In genomic region chr12:52522346-52523011, GRCh38 we compare ENCODE assay signal across 13 cellular contexts. TPM values are rescaled to one million over a fixed set of nuclear protein-coding genes. Genes with fewer than 3 reads are reported as not detected.
DNase-seq lines count a peak whose midpoint lies in the region; ATAC-seq and TF ChIP-seq lines count a peak whose summit lies in the region.
"Had no signal": no experiment of that assay in that cellular context is flagged by ENCODE, and none has a peak within 500 bp of the region (broad histone marks: within the 10 kb centered on the region; RNA-seq: fewer than 3 reads in every experiment).

No MANE protein-coding gene starts in this region.

- no peaks in the 10 kb centered on the region for H4K20me1 ChIP-seq in hepatocyte (ENCODE audit: insufficient read depth, poor library complexity, severe bottlenecking)

- H3K27me3 Mint-ChIP-seq in activated CD8-positive, alpha-beta T cell treated with anti-CD3 and anti-CD28 coated beads, Interleukin-2, amount 10 ng/mL, durations not matched to agents 7 days and 5 days (ENCODE audit: low read depth): peaks cover 6% of the 10 kb centered on the region
- H3K27me3 Mint-ChIP-seq in activated CD8-positive, alpha-beta T cell treated with anti-CD3 and anti-CD28 coated beads for 36 hours: no peaks in the 10 kb centered on the region

- TF ChIP-seq CTCF in activated CD8-positive, alpha-beta T cell treated with anti-CD3 and anti-CD28 coated beads for 36 hours (IDR thresholded peaks at IDR 0.05): no peak
- no peak for TF ChIP-seq CTCF in hepatocyte (IDR thresholded peaks at IDR 0.05; ENCODE audit: poor library complexity)
- TF ChIP-seq CTCF in foreskin fibroblast (IDR thresholded peaks at IDR 0.05; ENCODE audit: low read depth, low read length): no peak
- no peak for TF ChIP-seq CTCF in right lobe of liver (IDR thresholded peaks at IDR 0.05)

- CTCF ChIA-PET in activated CD8-positive, alpha-beta T cell treated with anti-CD3 and anti-CD28 coated beads, Interleukin-2, amount 10 ng/mL, durations not matched to agents 7 days and 5 days (lab: Charles Lee): interaction anchor here (1.1 kb wide), 1 partner anchor 348 kb away, joined by 3 read pairs; no protein-coding TSS in a partner anchor
- CTCF ChIA-PET in activated CD8-positive, alpha-beta T cell treated with anti-CD3 and anti-CD28 coated beads for 36 hours (lab: Charles Lee): no interaction called here

- H3K79me2 ChIP-seq in hepatocyte: no peaks in the 10 kb centered on the region

- H3K4me3 Mint-ChIP-seq in activated CD8-positive, alpha-beta T cell treated with anti-CD3 and anti-CD28 coated beads, Interleukin-2, amount 10 ng/mL, durations not matched to agents 7 days and 5 days: no peak overlapping the region
- H3K4me3 Mint-ChIP-seq in activated CD8-positive, alpha-beta T cell treated with anti-CD3 and anti-CD28 coated beads for 36 hours: no peak overlapping the region

- H3K4me3 ChIP-seq in hepatocyte (no peak overlapping the region), subcutaneous abdominal adipose tissue (ENCODE audit: low read depth in 1 of 5, low read length in 5 of 5) (no peak overlapping the region), foreskin fibroblast (ENCODE audit: low read depth in 1 of 2, low read length in 2 of 2) (no peak overlapping the region), right lobe of liver (no peak overlapping the region)

- no peaks in the 10 kb centered on the region for H3K27me3 ChIP-seq in hepatocyte
- no peaks in the 10 kb centered on the region for H3K27me3 ChIP-seq in subcutaneous abdominal adipose tissue (ENCODE audit: control insufficient read depth in 5 of 5, insufficient read depth in 4 of 5, low read length in 5 of 5)
- H3K27me3 ChIP-seq in right lobe of liver: no peaks in the 10 kb centered on the region

- peaks cover 14% of the 10 kb centered on the region for H3K4me1 ChIP-seq in hepatocyte (ENCODE audit: insufficient read depth)
- H3K4me1 ChIP-seq in subcutaneous abdominal adipose tissue (ENCODE audit: control insufficient read depth in 5 of 5, insufficient read depth in 5 of 5, low read length in 5 of 5): peaks cover 3 to 36% (median 28%) of the 10 kb centered on the region in 5 donors
- no peaks in the 10 kb centered on the region for H3K4me1 ChIP-seq in right lobe of liver

- WGBS in hepatocyte (ENCODE audit: low lambda C conversion rate, missing lambda C conversion rate): 81% methylated on average over 10 of the region's 10 CpGs
- no CpG with 5 or more reads among the region's 10 CpGs for WGBS in right lobe of liver (ENCODE audit: insufficient coverage, low coverage, low lambda C conversion rate, missing lambda C conversion rate)

- no peaks in the 10 kb centered on the region for H3K36me3 Mint-ChIP-seq in activated CD8-positive, alpha-beta T cell treated with anti-CD3 and anti-CD28 coated beads, Interleukin-2, amount 10 ng/mL, durations not matched to agents 7 days and 5 days (ENCODE audit: low read depth)
- no peaks in the 10 kb centered on the region for H3K36me3 Mint-ChIP-seq in activated CD8-positive, alpha-beta T cell treated with anti-CD3 and anti-CD28 coated beads for 36 hours (ENCODE audit: low read depth)

- H3K9me3 Mint-ChIP-seq in activated CD8-positive, alpha-beta T cell treated with anti-CD3 and anti-CD28 coated beads, Interleukin-2, amount 10 ng/mL, durations not matched to agents 7 days and 5 days (ENCODE audit: insufficient read depth): no peaks in the 10 kb centered on the region
- no peaks in the 10 kb centered on the region for H3K9me3 Mint-ChIP-seq in activated CD8-positive, alpha-beta T cell treated with anti-CD3 and anti-CD28 coated beads for 36 hours

- intact Hi-C loops in activated CD8-positive, alpha-beta T cell treated with anti-CD3 and anti-CD28 coated beads for 36 hours (cut with micrococcal nuclease): no loop called here
- intact Hi-C loops in right lobe of liver (cut with DNase I): no loop called here

- no peak overlapping the region for H3K27ac Mint-ChIP-seq in activated CD8-positive, alpha-beta T cell treated with anti-CD3 and anti-CD28 coated beads, Interleukin-2, amount 10 ng/mL, durations not matched to agents 7 days and 5 days
- H3K27ac Mint-ChIP-seq in activated CD8-positive, alpha-beta T cell treated with anti-CD3 and anti-CD28 coated beads for 36 hours: no peak overlapping the region

- peak; percentile 8 for DNase-seq in activated CD8-positive, alpha-beta T cell treated with anti-CD3 and anti-CD28 coated beads, Interleukin-2, amount 10 ng/mL, durations not matched to agents 7 days and 5 days
- no peak for DNase-seq in activated CD8-positive, alpha-beta T cell treated with anti-CD3 and anti-CD28 coated beads for 36 hours
- peak; percentile 44 for DNase-seq in amniotic epithelial cell (ENCODE audit: low read depth)
- no peak for DNase-seq in hepatocyte (ENCODE audit: low spot score)
- DNase-seq in activated gamma-delta T cell (lab: John Stamatoyannopoulos, UW): no peak
- DNase-seq in foreskin fibroblast: no peak
- no peak for DNase-seq in right lobe of liver
- DNase-seq: NCI-H2029, T-helper 9 cell had no signal

- H3K9me2 ChIP-seq in hepatocyte (replicated peaks; ENCODE audit: insufficient read depth): no peaks in the 10 kb centered on the region

- no peak for ATAC-seq in activated CD8-positive, alpha-beta T cell treated with anti-CD3 and anti-CD28 coated beads, Interleukin-2, amount 10 ng/mL, durations not matched to agents 7 days and 5 days
- no peak for ATAC-seq in activated CD8-positive, alpha-beta T cell treated with anti-CD3 and anti-CD28 coated beads for 36 hours
- ATAC-seq in right lobe of liver: no peak

- H3K4me1 Mint-ChIP-seq in activated CD8-positive, alpha-beta T cell treated with anti-CD3 and anti-CD28 coated beads, Interleukin-2, amount 10 ng/mL, durations not matched to agents 7 days and 5 days (ENCODE audit: low read depth): peaks cover 13% of the 10 kb centered on the region
- peaks cover 5% of the 10 kb centered on the region for H3K4me1 Mint-ChIP-seq in activated CD8-positive, alpha-beta T cell treated with anti-CD3 and anti-CD28 coated beads for 36 hours (ENCODE audit: low read depth)

- H3K9ac ChIP-seq in subcutaneous abdominal adipose tissue (ENCODE audit: low read length in 5 of 5): no peak overlapping the region

- no peak overlapping the region for H3K4me2 ChIP-seq in hepatocyte

- POLR2A ChIA-PET in activated CD8-positive, alpha-beta T cell treated with anti-CD3 and anti-CD28 coated beads, Interleukin-2, amount 10 ng/mL, durations not matched to agents 7 days and 5 days (lab: Charles Lee): no interaction called here
- POLR2A ChIA-PET in activated CD8-positive, alpha-beta T cell treated with anti-CD3 and anti-CD28 coated beads for 36 hours (lab: Charles Lee): no interaction called here

- H2AFZ ChIP-seq in hepatocyte: no peak overlapping the region

- no peaks in the 10 kb centered on the region for H3K36me3 ChIP-seq in hepatocyte (replicated peaks; ENCODE audit: insufficient read depth, low read depth)
- no peaks in the 10 kb centered on the region for H3K36me3 ChIP-seq in subcutaneous abdominal adipose tissue (ENCODE audit: control insufficient read depth in 5 of 5, insufficient read depth in 5 of 5, low read length in 5 of 5)
- H3K36me3 ChIP-seq in right lobe of liver: no peaks in the 10 kb centered on the region

- H3K27ac ChIP-seq in hepatocyte: peak overlapping the region; percentile 77
- peak overlapping the region; percentile 54 for H3K27ac ChIP-seq in subcutaneous abdominal adipose tissue (ENCODE audit: low read depth, low read length)
- H3K27ac ChIP-seq in right lobe of liver: no peak overlapping the region

- no peak for TF ChIP-seq POLR2A in right lobe of liver (IDR thresholded peaks at IDR 0.05)

- H3K9me3 ChIP-seq in hepatocyte (ENCODE audit: low read depth) (no peaks in the 10 kb centered on the region), subcutaneous abdominal adipose tissue (ENCODE audit: control insufficient read depth in 5 of 5, low read length in 5 of 5) (no peaks in the 10 kb centered on the region), right lobe of liver (no peaks in the 10 kb centered on the region)

RNA-seq across cellular contexts. Expression of gene KRT5, which starts 2.3 kb away (rescaled TPM):
- not detected for total RNA-seq in activated CD8-positive, alpha-beta T cell treated with anti-CD3 and anti-CD28 coated beads, Interleukin-2, amount 10 ng/mL, durations not matched to agents 7 days and 5 days
- total RNA-seq in activated CD8-positive, alpha-beta T cell treated with anti-CD3 and anti-CD28 coated beads for 36 hours: not detected
- total RNA-seq in hepatocyte (13.0 and 15.8 TPM in 2 replicates), right lobe of liver (under 1 TPM in 1 of 6 experiments, not detected in 5; 0.66 TPM)
- 7.4 and 11.3 TPM in 2 replicates for polyA plus RNA-seq in hepatocyte
- total RNA-seq: fibroblast of lung, G401 had no signal

RNA-seq across cellular contexts. Expression of gene KRT6A, which starts 29.4 kb away (rescaled TPM):
- not detected for total RNA-seq in activated CD8-positive, alpha-beta T cell treated with anti-CD3 and anti-CD28 coated beads, Interleukin-2, amount 10 ng/mL, durations not matched to agents 7 days and 5 days
- not detected for total RNA-seq in activated CD8-positive, alpha-beta T cell treated with anti-CD3 and anti-CD28 coated beads for 36 hours
- total RNA-seq in hepatocyte (5.5 and 6.8 TPM in 2 replicates), right lobe of liver (1 to 10 TPM in 1 of 6 experiments, not detected in 5; 1.2 TPM)
- polyA plus RNA-seq in hepatocyte: 0.54 and 2.3 TPM in 2 replicates
- total RNA-seq: fibroblast of lung, G401 had no signal

RNA-seq across cellular contexts. Expression of gene KRT71, which starts 30.5 kb away (rescaled TPM):
- total RNA-seq in activated CD8-positive, alpha-beta T cell treated with anti-CD3 and anti-CD28 coated beads, Interleukin-2, amount 10 ng/mL, durations not matched to agents 7 days and 5 days: not detected
- not detected for total RNA-seq in activated CD8-positive, alpha-beta T cell treated with anti-CD3 and anti-CD28 coated beads for 36 hours
- total RNA-seq in hepatocyte (not detected in 2 replicates), right lobe of liver (not detected)
- not detected in 2 replicates for polyA plus RNA-seq in hepatocyte
- total RNA-seq: fibroblast of lung, G401, OCI-LY7 had no signal
- polyA plus RNA-seq: fibroblast of lung had no signal

RNA-seq across cellular contexts. Expression of gene KRT6C, which starts 48.9 kb away (rescaled TPM):
- not detected for total RNA-seq in activated CD8-positive, alpha-beta T cell treated with anti-CD3 and anti-CD28 coated beads, Interleukin-2, amount 10 ng/mL, durations not matched to agents 7 days and 5 days
- not detected for total RNA-seq in activated CD8-positive, alpha-beta T cell treated with anti-CD3 and anti-CD28 coated beads for 36 hours
- total RNA-seq in hepatocyte (0.07 and 0.32 TPM in 2 replicates), right lobe of liver (under 1 TPM in 1 of 6 experiments, not detected in 5; 0.15 TPM)
- polyA plus RNA-seq in hepatocyte: 0.18 and 1.3 TPM in 2 replicates
- total RNA-seq: fibroblast of lung, G401, OCI-LY7 had no signal
- polyA plus RNA-seq: fibroblast of lung had no signal

RNA-seq across cellular contexts. Expression of gene KRT74, which starts 51.2 kb away (rescaled TPM):
- not detected for total RNA-seq in activated CD8-positive, alpha-beta T cell treated with anti-CD3 and anti-CD28 coated beads, Interleukin-2, amount 10 ng/mL, durations not matched to agents 7 days and 5 days
- total RNA-seq in activated CD8-positive, alpha-beta T cell treated with anti-CD3 and anti-CD28 coated beads for 36 hours: not detected
- total RNA-seq in hepatocyte (not detected in 2 replicates), right lobe of liver (not detected)
- not detected in 2 replicates for polyA plus RNA-seq in hepatocyte
- total RNA-seq: fibroblast of lung, G401, OCI-LY7 had no signal
- polyA plus RNA-seq: fibroblast of lung had no signal

Comparison
In these comparisons a context has a peak if more than half of its experiments do, and no peak if none do; other contexts are left out.
1. DNase-seq: peak in activated CD8-positive, alpha-beta T cell treated with anti-CD3 and anti-CD28 coated beads, Interleukin-2, amount 10 ng/mL, durations not matched to agents 7 days and 5 days (single experiment) and amniotic epithelial cell (single experiment); none in activated CD8-positive, alpha-beta T cell treated with anti-CD3 and anti-CD28 coated beads for 36 hours (single experiment), hepatocyte (single experiment), activated gamma-delta T cell (single experiment), foreskin fibroblast (0 of 2) and right lobe of liver (0 of 3).
2. H3K27ac ChIP-seq: peak in hepatocyte (single experiment) and subcutaneous abdominal adipose tissue (single experiment); none in right lobe of liver (0 of 3).